ENCODE assay signal across 2 cellular contexts in the genomic region with DNA sequence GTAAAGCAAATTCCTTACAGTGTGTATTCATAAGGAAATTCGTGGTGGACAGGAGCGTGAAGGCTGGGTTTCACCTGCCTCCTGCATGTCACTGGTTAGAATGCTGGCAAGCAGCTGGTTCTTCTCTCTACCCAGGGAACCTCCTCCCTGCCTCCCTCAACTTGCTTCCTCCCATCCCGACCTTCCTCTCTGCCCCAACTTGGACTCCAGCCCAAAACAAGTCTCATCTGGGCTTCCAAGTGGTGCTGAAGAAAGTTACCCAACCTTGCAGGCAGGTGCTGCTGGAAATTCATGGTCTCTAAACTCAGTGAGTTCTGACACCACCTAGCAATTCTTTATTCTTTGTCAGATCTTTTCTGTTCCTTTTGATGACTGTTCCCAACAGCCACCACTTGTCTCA.
TF ChIP-seq lines count a peak whose summit lies in the region.

No MANE protein-coding gene starts in this region.

TF ChIP-seq in GM23338, 12 proteins besides CTCF, POLR2A, EP300 and RAD21 (continues in another document):
- no peak for TF ChIP-seq NANOG (IDR thresholded peaks at IDR 0.05; ENCODE audit: borderline replicate concordance)
- TF ChIP-seq ZNF114 (CRISPR knock-in tag; IDR thresholded peaks at IDR 0.05): no peak
- TF ChIP-seq, protein P1, sequence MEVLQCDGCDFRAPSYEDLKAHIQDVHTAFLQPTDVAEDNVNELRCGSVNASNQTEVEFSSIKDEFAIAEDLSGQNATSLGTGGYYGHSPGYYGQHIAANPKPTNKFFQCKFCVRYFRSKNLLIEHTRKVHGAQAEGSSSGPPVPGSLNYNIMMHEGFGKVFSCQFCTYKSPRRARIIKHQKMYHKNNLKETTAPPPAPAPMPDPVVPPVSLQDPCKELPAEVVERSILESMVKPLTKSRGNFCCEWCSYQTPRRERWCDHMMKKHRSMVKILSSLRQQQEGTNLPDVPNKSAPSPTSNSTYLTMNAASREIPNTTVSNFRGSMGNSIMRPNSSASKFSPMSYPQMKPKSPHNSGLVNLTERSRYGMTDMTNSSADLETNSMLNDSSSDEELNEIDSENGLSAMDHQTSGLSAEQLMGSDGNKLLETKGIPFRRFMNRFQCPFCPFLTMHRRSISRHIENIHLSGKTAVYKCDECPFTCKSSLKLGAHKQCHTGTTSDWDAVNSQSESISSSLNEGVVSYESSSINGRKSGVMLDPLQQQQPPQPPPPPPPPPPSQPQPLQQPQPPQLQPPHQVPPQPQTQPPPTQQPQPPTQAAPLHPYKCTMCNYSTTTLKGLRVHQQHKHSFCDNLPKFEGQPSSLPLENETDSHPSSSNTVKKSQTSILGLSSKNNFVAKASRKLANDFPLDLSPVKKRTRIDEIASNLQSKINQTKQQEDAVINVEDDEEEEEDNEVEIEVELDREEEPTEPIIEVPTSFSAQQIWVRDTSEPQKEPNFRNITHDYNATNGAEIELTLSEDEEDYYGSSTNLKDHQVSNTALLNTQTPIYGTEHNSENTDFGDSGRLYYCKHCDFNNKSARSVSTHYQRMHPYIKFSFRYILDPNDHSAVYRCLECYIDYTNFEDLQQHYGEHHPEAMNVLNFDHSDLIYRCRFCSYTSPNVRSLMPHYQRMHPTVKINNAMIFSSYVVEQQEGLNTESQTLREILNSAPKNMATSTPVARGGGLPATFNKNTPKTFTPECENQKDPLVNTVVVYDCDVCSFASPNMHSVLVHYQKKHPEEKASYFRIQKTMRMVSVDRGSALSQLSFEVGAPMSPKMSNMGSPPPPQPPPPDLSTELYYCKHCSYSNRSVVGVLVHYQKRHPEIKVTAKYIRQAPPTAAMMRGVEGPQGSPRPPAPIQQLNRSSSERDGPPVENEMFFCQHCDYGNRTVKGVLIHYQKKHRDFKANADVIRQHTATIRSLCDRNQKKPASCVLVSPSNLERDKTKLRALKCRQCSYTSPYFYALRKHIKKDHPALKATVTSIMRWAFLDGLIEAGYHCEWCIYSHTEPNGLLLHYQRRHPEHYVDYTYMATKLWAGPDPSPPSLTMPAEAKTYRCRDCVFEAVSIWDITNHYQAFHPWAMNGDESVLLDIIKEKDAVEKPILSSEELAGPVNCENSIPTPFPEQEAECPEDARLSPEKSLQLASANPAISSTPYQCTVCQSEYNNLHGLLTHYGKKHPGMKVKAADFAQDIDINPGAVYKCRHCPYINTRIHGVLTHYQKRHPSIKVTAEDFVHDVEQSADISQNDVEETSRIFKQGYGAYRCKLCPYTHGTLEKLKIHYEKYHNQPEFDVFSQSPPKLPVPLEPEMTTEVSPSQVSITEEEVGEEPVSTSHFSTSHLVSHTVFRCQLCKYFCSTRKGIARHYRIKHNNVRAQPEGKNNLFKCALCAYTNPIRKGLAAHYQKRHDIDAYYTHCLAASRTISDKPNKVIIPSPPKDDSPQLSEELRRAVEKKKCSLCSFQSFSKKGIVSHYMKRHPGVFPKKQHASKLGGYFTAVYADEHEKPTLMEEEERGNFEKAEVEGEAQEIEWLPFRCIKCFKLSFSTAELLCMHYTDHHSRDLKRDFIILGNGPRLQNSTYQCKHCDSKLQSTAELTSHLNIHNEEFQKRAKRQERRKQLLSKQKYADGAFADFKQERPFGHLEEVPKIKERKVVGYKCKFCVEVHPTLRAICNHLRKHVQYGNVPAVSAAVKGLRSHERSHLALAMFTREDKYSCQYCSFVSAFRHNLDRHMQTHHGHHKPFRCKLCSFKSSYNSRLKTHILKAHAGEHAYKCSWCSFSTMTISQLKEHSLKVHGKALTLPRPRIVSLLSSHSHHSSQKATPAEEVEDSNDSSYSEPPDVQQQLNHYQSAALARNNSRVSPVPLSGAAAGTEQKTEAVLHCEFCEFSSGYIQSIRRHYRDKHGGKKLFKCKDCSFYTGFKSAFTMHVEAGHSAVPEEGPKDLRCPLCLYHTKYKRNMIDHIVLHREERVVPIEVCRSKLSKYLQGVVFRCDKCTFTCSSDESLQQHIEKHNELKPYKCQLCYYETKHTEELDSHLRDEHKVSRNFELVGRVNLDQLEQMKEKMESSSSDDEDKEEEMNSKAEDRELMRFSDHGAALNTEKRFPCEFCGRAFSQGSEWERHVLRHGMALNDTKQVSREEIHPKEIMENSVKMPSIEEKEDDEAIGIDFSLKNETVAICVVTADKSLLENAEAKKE (CRISPR knock-in tag; IDR thresholded peaks at IDR 0.05): no peak
- TF ChIP-seq STAT1 (IDR thresholded peaks at IDR 0.05; ENCODE audit: unreplicated experiment): no peak
- no peak for TF ChIP-seq JUNB (IDR thresholded peaks at IDR 0.05; ENCODE audit: unreplicated experiment)
- TF ChIP-seq EZH2phosphoT487 (IDR thresholded peaks at IDR 0.05; ENCODE audit: unreplicated experiment): no peak
- TF ChIP-seq ZNF331 (CRISPR knock-in tag; IDR thresholded peaks at IDR 0.05; ENCODE audit: low read depth): no peak
- TF ChIP-seq, protein P2, sequence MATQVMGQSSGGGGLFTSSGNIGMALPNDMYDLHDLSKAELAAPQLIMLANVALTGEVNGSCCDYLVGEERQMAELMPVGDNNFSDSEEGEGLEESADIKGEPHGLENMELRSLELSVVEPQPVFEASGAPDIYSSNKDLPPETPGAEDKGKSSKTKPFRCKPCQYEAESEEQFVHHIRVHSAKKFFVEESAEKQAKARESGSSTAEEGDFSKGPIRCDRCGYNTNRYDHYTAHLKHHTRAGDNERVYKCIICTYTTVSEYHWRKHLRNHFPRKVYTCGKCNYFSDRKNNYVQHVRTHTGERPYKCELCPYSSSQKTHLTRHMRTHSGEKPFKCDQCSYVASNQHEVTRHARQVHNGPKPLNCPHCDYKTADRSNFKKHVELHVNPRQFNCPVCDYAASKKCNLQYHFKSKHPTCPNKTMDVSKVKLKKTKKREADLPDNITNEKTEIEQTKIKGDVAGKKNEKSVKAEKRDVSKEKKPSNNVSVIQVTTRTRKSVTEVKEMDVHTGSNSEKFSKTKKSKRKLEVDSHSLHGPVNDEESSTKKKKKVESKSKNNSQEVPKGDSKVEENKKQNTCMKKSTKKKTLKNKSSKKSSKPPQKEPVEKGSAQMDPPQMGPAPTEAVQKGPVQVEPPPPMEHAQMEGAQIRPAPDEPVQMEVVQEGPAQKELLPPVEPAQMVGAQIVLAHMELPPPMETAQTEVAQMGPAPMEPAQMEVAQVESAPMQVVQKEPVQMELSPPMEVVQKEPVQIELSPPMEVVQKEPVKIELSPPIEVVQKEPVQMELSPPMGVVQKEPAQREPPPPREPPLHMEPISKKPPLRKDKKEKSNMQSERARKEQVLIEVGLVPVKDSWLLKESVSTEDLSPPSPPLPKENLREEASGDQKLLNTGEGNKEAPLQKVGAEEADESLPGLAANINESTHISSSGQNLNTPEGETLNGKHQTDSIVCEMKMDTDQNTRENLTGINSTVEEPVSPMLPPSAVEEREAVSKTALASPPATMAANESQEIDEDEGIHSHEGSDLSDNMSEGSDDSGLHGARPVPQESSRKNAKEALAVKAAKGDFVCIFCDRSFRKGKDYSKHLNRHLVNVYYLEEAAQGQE (IDR thresholded peaks at IDR 0.05; ENCODE audit: unreplicated experiment): no peak
- TF ChIP-seq POLR2AphosphoS5 (IDR thresholded peaks at IDR 0.05; ENCODE audit: low read depth): no peak
- TF ChIP-seq EZH2 (IDR thresholded peaks at IDR 0.05; ENCODE audit: low read depth, unreplicated experiment): no peak
- no peak for TF ChIP-seq CREB1 (CRISPR knock-in tag; IDR thresholded peaks at IDR 0.05; ENCODE audit: low read depth)

TF ChIP-seq in HepG2, 621 proteins besides CTCF, POLR2A, EP300 and RAD21:
- TF ChIP-seq, protein P3, sequence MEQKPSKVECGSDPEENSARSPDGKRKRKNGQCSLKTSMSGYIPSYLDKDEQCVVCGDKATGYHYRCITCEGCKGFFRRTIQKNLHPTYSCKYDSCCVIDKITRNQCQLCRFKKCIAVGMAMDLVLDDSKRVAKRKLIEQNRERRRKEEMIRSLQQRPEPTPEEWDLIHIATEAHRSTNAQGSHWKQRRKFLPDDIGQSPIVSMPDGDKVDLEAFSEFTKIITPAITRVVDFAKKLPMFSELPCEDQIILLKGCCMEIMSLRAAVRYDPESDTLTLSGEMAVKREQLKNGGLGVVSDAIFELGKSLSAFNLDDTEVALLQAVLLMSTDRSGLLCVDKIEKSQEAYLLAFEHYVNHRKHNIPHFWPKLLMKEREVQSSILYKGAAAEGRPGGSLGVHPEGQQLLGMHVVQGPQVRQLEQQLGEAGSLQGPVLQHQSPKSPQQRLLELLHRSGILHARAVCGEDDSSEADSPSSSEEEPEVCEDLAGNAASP (CRISPR knock-in tag; IDR thresholded peaks at IDR 0.05; ENCODE audit: borderline replicate concordance): no peak
- TF ChIP-seq ATF1 (CRISPR knock-in tag; IDR thresholded peaks at IDR 0.05): no peak
- TF ChIP-seq SPEN (CRISPR knock-in tag; IDR thresholded peaks at IDR 0.05; ENCODE audit: low read depth): no peak
